ENCODE assay signal across 11 cellular contexts in genomic region chr22:28903719-28904118, GRCh38. TPM values are rescaled to one million over a fixed set of nuclear protein-coding genes. Genes with fewer than 3 reads are reported as not detected.
DNase-seq lines count a peak whose midpoint lies in the region; TF ChIP-seq lines count a peak whose summit lies in the region.
"Had no signal": no experiment of that assay in that cellular context is flagged by ENCODE, and none has a peak within 500 bp of the region (broad histone marks: within the 10 kb centered on the region; RNA-seq: fewer than 3 reads in every experiment).

No MANE protein-coding gene starts in this region.

- no peak for TF ChIP-seq EP300 in esophagus muscularis mucosa (IDR thresholded peaks at IDR 0.05)

- no peaks in the 10 kb centered on the region for H3K36me3 ChIP-seq in SK-N-MC (ENCODE audit: insufficient read depth, low read length)
- H3K36me3 ChIP-seq in esophagus muscularis mucosa: no peaks in the 10 kb centered on the region
- no peaks in the 10 kb centered on the region for H3K36me3 ChIP-seq in subcutaneous abdominal adipose tissue (ENCODE audit: control insufficient read depth in 5 of 5, insufficient read depth in 5 of 5, low read length in 5 of 5)

- peak overlapping the region; percentile 68; the same call in 1 of the 2 replicates for H3K27ac ChIP-seq in SK-N-MC
- peak overlapping the region; percentile 64 to 72 (median 66) for H3K27ac ChIP-seq in esophagus muscularis mucosa (replicated peaks in 1 of 4)
- H3K27ac ChIP-seq in subcutaneous abdominal adipose tissue (ENCODE audit: low read depth, low read length): peak overlapping the region; percentile 86

- H3K4me3 ChIP-seq in SK-N-MC: peak overlapping the region; percentile 27; the same call in 1 of the 2 replicates
- no peak overlapping the region for H3K4me3 ChIP-seq in esophagus muscularis mucosa
- H3K4me3 ChIP-seq in subcutaneous abdominal adipose tissue (ENCODE audit: low read depth in 1 of 5, low read length in 5 of 5): peak overlapping the region in 1 of 5 donors; percentile 22

- no peak for TF ChIP-seq POLR2A in esophagus muscularis mucosa (IDR thresholded peaks at IDR 0.05; ENCODE audit: low read depth)

- H3K4me3 Mint-ChIP-seq in endothelial cell (ENCODE audit: unreplicated experiment): no peak overlapping the region
- H3K4me3 Mint-ChIP-seq: activated B cell treated with CpG ODN at 0.5 μM for 24 hours had no signal

- H3K9me3 ChIP-seq in SK-N-MC (ENCODE audit: low read depth, low read length): no peaks in the 10 kb centered on the region
- no peaks in the 10 kb centered on the region for H3K9me3 ChIP-seq in esophagus muscularis mucosa
- H3K9me3 ChIP-seq in subcutaneous abdominal adipose tissue (ENCODE audit: control insufficient read depth in 5 of 5, low read length in 5 of 5): no peaks in the 10 kb centered on the region

- H3K4me1 ChIP-seq in esophagus muscularis mucosa: peaks cover 49 to 83% (median 77%) of the 10 kb centered on the region in 4 donors
- H3K4me1 ChIP-seq in subcutaneous abdominal adipose tissue (ENCODE audit: control insufficient read depth in 5 of 5, insufficient read depth in 5 of 5, low read length in 5 of 5): peaks cover 6 to 34% (median 28%) of the 10 kb centered on the region in 5 donors

- H3K27me3 Mint-ChIP-seq in endothelial cell (ENCODE audit: unreplicated experiment): peaks cover 1% of the 10 kb centered on the region

- in situ Hi-C loops in GM13976 (cut with MboI; ENCODE audit: low sequenced_read_pairs, unreplicated experiment): no loop called here

- H3K27ac Mint-ChIP-seq in endothelial cell (ENCODE audit: unreplicated experiment): no peak overlapping the region
- H3K27ac Mint-ChIP-seq: activated B cell treated with CpG ODN at 0.5 μM for 24 hours had no signal

- no peaks in the 10 kb centered on the region for H3K27me3 ChIP-seq in esophagus muscularis mucosa
- no peaks in the 10 kb centered on the region for H3K27me3 ChIP-seq in subcutaneous abdominal adipose tissue (ENCODE audit: control insufficient read depth in 5 of 5, insufficient read depth in 4 of 5, low read length in 5 of 5)

- peaks cover 10% of the 10 kb centered on the region for H3K4me1 Mint-ChIP-seq in endothelial cell (ENCODE audit: unreplicated experiment)

- H3K36me3 Mint-ChIP-seq in endothelial cell (ENCODE audit: low read depth, unreplicated experiment): no peaks in the 10 kb centered on the region

- H3K9ac ChIP-seq in SK-N-MC (ENCODE audit: insufficient read length): no peak overlapping the region
- H3K9ac ChIP-seq in subcutaneous abdominal adipose tissue (ENCODE audit: low read length in 5 of 5): peak overlapping the region in 1 of 5 donors; percentile 62

- no peak for TF ChIP-seq CTCF in esophagus muscularis mucosa (IDR thresholded peaks at IDR 0.05)
- no peak for TF ChIP-seq CTCF in endothelial cell (IDR thresholded peaks at IDR 0.05; ENCODE audit: unreplicated experiment)
- TF ChIP-seq CTCF in GM13976 (IDR thresholded peaks at IDR 0.05; ENCODE audit: borderline replicate concordance, control extremely low read depth, extremely low read depth, insufficient read depth, missing control alignments): no peak

- WGBS in esophagus muscularis mucosa: 68% methylated on average over 6 of the region's 6 CpGs

- H3K9me3 Mint-ChIP-seq in endothelial cell (ENCODE audit: unreplicated experiment): no peaks in the 10 kb centered on the region
- H3K9me3 Mint-ChIP-seq: activated B cell treated with CpG ODN at 0.5 μM for 24 hours had no signal

- no peak for DNase-seq in SK-N-MC (ENCODE audit: low read depth, low spot score)
- DNase-seq in esophagus muscularis mucosa (ENCODE audit: extremely low spot score): no peak
- peak; percentile 51 for DNase-seq in mesenteric fat pad (ENCODE audit: low spot score)
- no peak for DNase-seq in endothelial cell (ENCODE audit: low spot score)
- DNase-seq in GM13976 (ENCODE audit: low spot score): no peak
- DNase-seq in NCI-H146 (lab: John Stamatoyannopoulos, UW): no peak
- DNase-seq in islet precursor cell: no peak
- DNase-seq: activated B cell treated with CpG ODN at 0.5 μM for 24 hours, activated T-cell treated with anti-CD3 and anti-CD28 coated beads for 4 hours, NCI-H1417 treated with DMSO at 0.1 percent for 48 hours had no signal

- intact Hi-C loops in esophagus muscularis mucosa (cut with DNase I): no loop called here

RNA-seq across cellular contexts. Expression of gene ZNRF3, which starts 20.3 kb away (rescaled TPM):
- total RNA-seq in esophagus muscularis mucosa (10 to 100 TPM; 12.9 to 29.7 (median 21.9) TPM), mesenteric fat pad (12.1 TPM), endothelial cell (ENCODE audit: unreplicated experiment) (3.3 TPM)
